16 cellular contexts compared by ENCODE assay signal in the genomic region with DNA sequence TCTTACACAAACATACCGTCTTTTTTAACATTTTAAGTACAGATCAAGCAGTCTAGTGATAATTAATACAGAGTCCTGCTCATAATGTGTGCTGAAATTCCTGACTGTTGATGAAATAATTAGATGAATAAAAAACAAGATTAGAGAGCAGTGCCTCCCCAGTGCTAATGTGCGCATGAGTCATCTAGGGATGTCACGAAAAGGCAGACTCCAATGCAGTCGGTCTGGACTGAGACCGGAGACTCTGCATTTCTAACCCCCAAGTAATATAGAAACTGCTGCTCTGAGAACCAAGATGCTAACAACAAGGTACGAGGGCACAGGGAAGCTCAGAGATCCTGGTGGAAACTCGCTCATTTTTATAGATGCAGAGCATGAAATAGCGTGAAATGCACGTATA.
A peak's percentile ranks its signal among the peaks of the same experiment; 100 is the strongest.
DNase-seq lines count a peak whose midpoint lies in the region; ATAC-seq, FAIRE-seq and TF ChIP-seq lines count a peak whose summit lies in the region.
"Had no signal": no experiment of that assay in that cellular context is flagged by ENCODE, and none has a peak within 500 bp of the region (broad histone marks: within the 10 kb centered on the region; RNA-seq: fewer than 3 reads in every experiment).

No MANE protein-coding gene starts in this region.

- no peaks in the 10 kb centered on the region for H3K9me1 ChIP-seq in endothelial cell of umbilical vein (replicated peaks; ENCODE audit: control insufficient read depth, extremely low read depth, insufficient read depth, low read length)

- peak overlapping the region; percentile 32 for H3K4me2 ChIP-seq in endothelial cell of umbilical vein (ENCODE audit: insufficient read depth, low read length)

- intact Hi-C loops in endothelial cell of umbilical vein (cut with micrococcal nuclease), result loop anchor here (5.0 kb wide), 1 partner anchor 52 kb away; no protein-coding TSS in a partner anchor
- intact Hi-C loops in thyroid gland (cut with DNase I), result no loop called here

- peak overlapping the region; percentile 65 for H3K9ac ChIP-seq in endothelial cell of umbilical vein (replicated peaks; ENCODE audit: extremely low read depth, insufficient read depth, low read length)

- H3K4me1 ChIP-seq in endothelial cell of umbilical vein (ENCODE audit: control insufficient read depth, extremely low read depth, insufficient read depth, low read length) (peaks cover 32% of the 10 kb centered on the region), thyroid gland (no peaks in the 10 kb centered on the region)
- H3K4me1 ChIP-seq: suprapubic skin had no signal

- TF ChIP-seq POLR2A in endothelial cell of umbilical vein (IDR thresholded peaks at IDR 0.05; ENCODE audit: low read depth, low read length), result no peak
- no peak for TF ChIP-seq POLR2A in thyroid gland (IDR thresholded peaks at IDR 0.05)

- POLR2A ChIA-PET in endothelial cell of umbilical vein (lab: Charles Lee), result interaction anchor here (0.6 kb wide), 1 partner anchor 62 kb away, joined by 4 read pairs; no protein-coding TSS in a partner anchor

- peaks cover 16% of the 10 kb centered on the region for H3K79me2 ChIP-seq in endothelial cell of umbilical vein (ENCODE audit: control insufficient read depth, insufficient read depth, low read length)

- DNase-seq in AG10803 (ENCODE audit: low read depth), result peak; percentile 64
- DNase-seq in NCI-H226, result peak; percentile 42
- peak; percentile 83 for DNase-seq in endothelial cell of umbilical vein (ENCODE audit: low read depth, low spot score)
- DNase-seq in kidney tubule cell (ENCODE audit: low spot score), result peak; percentile 54
- DNase-seq in thyroid gland, result no peak
- no peak for DNase-seq in cerebellum (ENCODE audit: low spot score)
- no peak for DNase-seq in GM19239 (ENCODE audit: insufficient read length, low spot score)
- DNase-seq: activated CD8-positive, alpha-beta memory T cell treated with anti-CD3 and anti-CD28 coated beads, Interleukin-2, amount 50 U/mL, for 48 hours; NCI-H2081 treated with DMSO at 0.1 percent for 48 hours; ovary had no signal

- CTCF ChIA-PET in endothelial cell of umbilical vein (lab: Charles Lee), result interaction anchor here (0.8 to 2.1 kb wide), 8 partner anchors 14 to 585 kb away, joined by 3 to 10 read pairs (median 4); no protein-coding TSS in a partner anchor

- no peaks in the 10 kb centered on the region for H3K9me3 ChIP-seq in endothelial cell of umbilical vein (replicated peaks; ENCODE audit: control insufficient read depth, insufficient read depth, low read length)
- no peaks in the 10 kb centered on the region for H3K9me3 ChIP-seq in thyroid gland
- H3K9me3 ChIP-seq: ovary, suprapubic skin had no signal

- FAIRE-seq in endothelial cell of umbilical vein (lab: Jason Lieb, UNC) (peak; percentile 65), GM19239 (lab: Jason Lieb, UNC) (no peak)

- no peaks in the 10 kb centered on the region for H4K20me1 ChIP-seq in endothelial cell of umbilical vein (replicated peaks; ENCODE audit: control insufficient read depth, extremely low read depth, insufficient read depth, low read length)

- H3K27me3 ChIP-seq in endothelial cell of umbilical vein (ENCODE audit: control insufficient read depth in 2 of 2, insufficient read depth in 2 of 2, low read length in 2 of 2), result no peaks in the 10 kb centered on the region
- H3K27me3 ChIP-seq in thyroid gland, result no peaks in the 10 kb centered on the region
- H3K27me3 ChIP-seq: ovary, suprapubic skin had no signal

- no peak for ATAC-seq in HG03565 (IDR thresholded peaks at IDR 0.05; ENCODE audit: unreplicated experiment)
- ATAC-seq: esophagus mucosa had no signal

- H3K4me3 ChIP-seq in AG10803 (ENCODE audit: low read length), result no peak overlapping the region
- H3K4me3 ChIP-seq in endothelial cell of umbilical vein (replicated peaks in 1 of 3; ENCODE audit: insufficient read depth in 1 of 3, low read depth in 1 of 3, low read length in 3 of 3), result no peak overlapping the region
- H3K4me3 ChIP-seq in thyroid gland (replicated peaks in 1 of 3), result no peak overlapping the region
- H3K4me3 ChIP-seq: coronary artery, ovary, SK-N-MC, suprapubic skin had no signal

- H3K36me3 ChIP-seq in endothelial cell of umbilical vein (ENCODE audit: control insufficient read depth in 2 of 2, extremely low read depth in 1 of 2, insufficient read depth in 2 of 2, low read length in 2 of 2) (peaks cover 2 to 8% of the 10 kb centered on the region in 2 experiments), thyroid gland (no peaks in the 10 kb centered on the region)
- H3K36me3 ChIP-seq: ovary, suprapubic skin had no signal

- H3K27ac ChIP-seq in endothelial cell of umbilical vein (ENCODE audit: insufficient read depth, low read depth, low read length) (peak overlapping the region; percentile 89), thyroid gland (no peak overlapping the region)
- H3K27ac ChIP-seq: ovary, SK-N-MC, suprapubic skin, VCaP had no signal

- WGBS in thyroid gland, 2 donors, result 92 to 93% methylated on average over 9 of the region's 9 CpGs

- dilution Hi-C loops in endothelial cell of umbilical vein (cut with MboI; ENCODE audit: extremely low pct_ligation_motif_present, low sequenced_read_pairs), result no loop called here

- no peak overlapping the region for H2AFZ ChIP-seq in endothelial cell of umbilical vein (ENCODE audit: low read depth, low read length)

- TF ChIP-seq CTCF in AG10803 (conservative IDR thresholded peaks at IDR 0.05; ENCODE audit: low read length), result no peak
- no peak for TF ChIP-seq CTCF in endothelial cell of umbilical vein (IDR thresholded peaks at IDR 0.05; ENCODE audit: extremely low read depth in 1 of 2, insufficient read depth in 1 of 2, low read depth in 1 of 2, low read length in 2 of 2)
- no peak for TF ChIP-seq CTCF in thyroid gland (IDR thresholded peaks at IDR 0.05)

- BruUV-seq in endothelial cell of umbilical vein (replicated peaks; lab: Mats Ljungman, UMichigan), result no TSS peak

TF ChIP-seq in endothelial cell of umbilical vein, 7 proteins besides CTCF, POLR2A, EP300 and RAD21:
- TF ChIP-seq, protein P1, sequence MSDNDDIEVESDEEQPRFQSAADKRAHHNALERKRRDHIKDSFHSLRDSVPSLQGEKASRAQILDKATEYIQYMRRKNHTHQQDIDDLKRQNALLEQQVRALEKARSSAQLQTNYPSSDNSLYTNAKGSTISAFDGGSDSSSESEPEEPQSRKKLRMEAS (IDR thresholded peaks at IDR 0.05; ENCODE audit: insufficient read depth, insufficient read length), result no peak
- peak; percentile 72 for TF ChIP-seq FOS (IDR thresholded peaks at IDR 0.05; ENCODE audit: borderline replicate concordance, insufficient read depth, low read length)
- TF ChIP-seq JUN (IDR thresholded peaks at IDR 0.05; ENCODE audit: borderline replicate concordance, insufficient read depth, insufficient read length, low read depth), result peak; percentile 82
- no peak for TF ChIP-seq GATA2 (IDR thresholded peaks at IDR 0.05; ENCODE audit: insufficient read depth, insufficient read length, low read depth, low read length)
- TF ChIP-seq EZH2 (IDR thresholded peaks at IDR 0.05; ENCODE audit: borderline replicate concordance, low read depth, low read length, severe bottlenecking), result no peak
- no peak for TF ChIP-seq POLR2AphosphoS5 (IDR thresholded peaks at IDR 0.05; ENCODE audit: insufficient read depth, low read depth, low read length)
- TF ChIP-seq MYC (IDR thresholded peaks at IDR 0.05; ENCODE audit: low read depth, low read length), result no peak

Comparison
In these comparisons a context has a peak if more than half of its experiments do, and no peak if none do; other contexts are left out.
1. DNase-seq: peak in AG10803 (single experiment), NCI-H226 (single experiment), endothelial cell of umbilical vein (single experiment) and kidney tubule cell (single experiment); none in thyroid gland (0 of 2), cerebellum (single experiment) and GM19239 (single experiment).